10 cellular contexts compared by ENCODE assay signal in the genomic region with DNA sequence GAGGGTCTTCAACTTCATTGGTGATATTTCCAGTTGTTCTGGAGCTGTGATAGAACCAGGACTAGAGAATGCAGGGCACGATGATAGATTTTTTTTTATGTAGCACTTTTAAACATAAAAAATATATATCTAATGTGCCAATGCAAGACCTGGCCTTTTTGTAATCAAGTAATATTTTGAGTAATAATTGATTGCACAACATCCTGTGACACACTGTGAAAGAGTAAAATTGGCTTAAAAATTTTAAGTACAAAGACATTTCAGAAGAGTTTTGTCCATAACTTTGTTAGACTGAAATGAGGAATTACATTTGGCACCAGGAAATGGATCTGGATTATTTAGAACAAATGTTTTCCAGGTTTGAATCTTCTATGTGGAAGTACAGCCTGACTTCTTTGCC. TPM values are rescaled to one million over a fixed set of nuclear protein-coding genes. Genes with fewer than 3 reads are reported as not detected.
DNase-seq lines count a peak whose midpoint lies in the region; ATAC-seq and TF ChIP-seq lines count a peak whose summit lies in the region.
"Had no signal": no experiment of that assay in that cellular context is flagged by ENCODE, and none has a peak within 500 bp of the region (broad histone marks: within the 10 kb centered on the region; RNA-seq: fewer than 3 reads in every experiment).

No MANE protein-coding gene starts in this region.

- H2BK120ac ChIP-seq in trophoblast cell (ENCODE audit: insufficient read depth, low read length, poor library complexity) = no peak overlapping the region

- TF ChIP-seq CTCF in RWPE2 (IDR thresholded peaks at IDR 0.05; ENCODE audit: poor library complexity, severe bottlenecking) (no peak), esophagus muscularis mucosa (IDR thresholded peaks at IDR 0.05) (no peak), psoas muscle (IDR thresholded peaks at IDR 0.05) (no peak)

- no peak overlapping the region for H3K23ac ChIP-seq in trophoblast cell (ENCODE audit: low read length)

- H2BK5ac ChIP-seq in trophoblast cell (ENCODE audit: low read depth, low read length, poor library complexity) = no peak overlapping the region

- intact Hi-C loops in esophagus muscularis mucosa (cut with DNase I) = no loop called here
- intact Hi-C loops in psoas muscle (cut with DNase I) = no loop called here

- peak overlapping the region; percentile 84 for H3K4me3 ChIP-seq in CD4-positive, CD25-positive, alpha-beta regulatory T cell (ENCODE audit: low read depth, low read length)
- H3K4me3 ChIP-seq in RWPE2 (ENCODE audit: severe bottlenecking) (no peak overlapping the region), esophagus muscularis mucosa (no peak overlapping the region), psoas muscle (no peak overlapping the region), trophoblast cell (ENCODE audit: low read depth, low read length) (no peak overlapping the region)

- no peak for TF ChIP-seq EP300 in esophagus muscularis mucosa (IDR thresholded peaks at IDR 0.05)

- H4K8ac ChIP-seq in trophoblast cell (ENCODE audit: low read depth, low read length) = no peak overlapping the region

- no peak overlapping the region for H3K4me2 ChIP-seq in trophoblast cell (ENCODE audit: low read length)

- H3K36me3 Mint-ChIP-seq in CD4-positive, CD25-positive, alpha-beta regulatory T cell = peaks cover 13% of the 10 kb centered on the region

- no peak for DNase-seq in CD4-positive, CD25-positive, alpha-beta regulatory T cell
- DNase-seq in RWPE2 (ENCODE audit: low spot score) (no peak), esophagus muscularis mucosa (ENCODE audit: extremely low spot score) (no peak), psoas muscle (no peak), trophoblast cell (no peak), pons (ENCODE audit: low spot score) (no peak), caudate nucleus (lab: John Stamatoyannopoulos, UW) (no peak), NCI-H510A treated with DMSO at 0.1 percent for 48 hours (lab: John Stamatoyannopoulos, UW) (no peak)
- DNase-seq: DMS79 treated with DMSO at 0.1 percent for 48 hours, NCI-H1930 had no signal

- H3K9ac ChIP-seq in trophoblast cell (ENCODE audit: low read length) = no peak overlapping the region

- no peak for ATAC-seq in CD4-positive, CD25-positive, alpha-beta regulatory T cell (ENCODE audit: low read depth in 2 of 2)
- ATAC-seq in RWPE2 (ENCODE audit: low read depth) = no peak
- ATAC-seq in psoas muscle = peak in 1 of 4 donors; percentile 18

- H3K4ac ChIP-seq in trophoblast cell (ENCODE audit: low read depth, low read length) = no peak overlapping the region

- H3K27ac Mint-ChIP-seq in CD4-positive, CD25-positive, alpha-beta regulatory T cell = peak overlapping the region; percentile 97 to 100 (median 98)

- H4K91ac ChIP-seq in trophoblast cell (ENCODE audit: low read depth, low read length) = no peak overlapping the region

- no peak for TF ChIP-seq POLR2A in esophagus muscularis mucosa (IDR thresholded peaks at IDR 0.05; ENCODE audit: low read depth)

- H2BK12ac ChIP-seq in trophoblast cell (ENCODE audit: low read length) = no peak overlapping the region

- peaks cover 21% of the 10 kb centered on the region for H3K79me2 ChIP-seq in trophoblast cell (ENCODE audit: control insufficient read depth, insufficient read depth, low read length, poor library complexity)

- peak overlapping the region; percentile 84 to 96 (median 86) for H3K4me3 Mint-ChIP-seq in CD4-positive, CD25-positive, alpha-beta regulatory T cell

- peaks cover 97% of the 10 kb centered on the region for H3K4me1 ChIP-seq in CD4-positive, CD25-positive, alpha-beta regulatory T cell (ENCODE audit: control insufficient read depth, insufficient read depth, low read length, poor library complexity, severe bottlenecking)
- H3K4me1 ChIP-seq in RWPE2 (ENCODE audit: insufficient read depth, poor library complexity, severe bottlenecking) = peaks cover 48% of the 10 kb centered on the region
- peaks cover 24 to 54% (median 36%) of the 10 kb centered on the region in 4 donors for H3K4me1 ChIP-seq in esophagus muscularis mucosa
- peaks cover 26% of the 10 kb centered on the region for H3K4me1 ChIP-seq in psoas muscle
- H3K4me1 ChIP-seq in trophoblast cell (ENCODE audit: control insufficient read depth in 1 of 2, insufficient read depth in 2 of 2, low read length in 2 of 2) = peaks cover 23 to 36% of the 10 kb centered on the region in 2 experiments

- no peak overlapping the region for H2AK5ac ChIP-seq in trophoblast cell (ENCODE audit: low read length)

- H3K27me3 ChIP-seq in CD4-positive, CD25-positive, alpha-beta regulatory T cell (ENCODE audit: control insufficient read depth, insufficient read depth, low read length) = no peaks in the 10 kb centered on the region
- H3K27me3 ChIP-seq in RWPE2 (ENCODE audit: insufficient read depth, poor library complexity, severe bottlenecking) = no peaks in the 10 kb centered on the region
- no peaks in the 10 kb centered on the region for H3K27me3 ChIP-seq in esophagus muscularis mucosa
- H3K27me3 ChIP-seq in psoas muscle (ENCODE audit: insufficient read depth in 3 of 3, low read length in 2 of 3) = no peaks in the 10 kb centered on the region
- H3K27me3 ChIP-seq in trophoblast cell (ENCODE audit: insufficient read depth, low read length) = no peaks in the 10 kb centered on the region

- H3K79me1 ChIP-seq in trophoblast cell (ENCODE audit: low read length) = peaks cover 12% of the 10 kb centered on the region

- H3K36me3 ChIP-seq in CD4-positive, CD25-positive, alpha-beta regulatory T cell (ENCODE audit: control insufficient read depth, insufficient read depth, low read length) = no peaks in the 10 kb centered on the region
- H3K36me3 ChIP-seq in RWPE2 (ENCODE audit: low read depth) (no peaks in the 10 kb centered on the region), esophagus muscularis mucosa (no peaks in the 10 kb centered on the region), psoas muscle (ENCODE audit: insufficient read depth in 1 of 2, low read depth in 1 of 2) (no peaks in the 10 kb centered on the region), trophoblast cell (ENCODE audit: control insufficient read depth in 1 of 2, insufficient read depth in 2 of 2, low read length in 2 of 2) (peaks cover 0 to 2% of the 10 kb centered on the region in 2 experiments)

- no peak overlapping the region for H3K14ac ChIP-seq in trophoblast cell (ENCODE audit: low read length)

- H4K12ac ChIP-seq in trophoblast cell (ENCODE audit: low read depth, low read length) = no peak overlapping the region

- H3K9me3 ChIP-seq in CD4-positive, CD25-positive, alpha-beta regulatory T cell (ENCODE audit: control insufficient read depth in 2 of 2, low read length in 2 of 2) = no peaks in the 10 kb centered on the region
- no peaks in the 10 kb centered on the region for H3K9me3 ChIP-seq in RWPE2 (ENCODE audit: severe bottlenecking)
- H3K9me3 ChIP-seq in esophagus muscularis mucosa = no peaks in the 10 kb centered on the region
- H3K9me3 ChIP-seq in psoas muscle = no peaks in the 10 kb centered on the region
- no peaks in the 10 kb centered on the region for H3K9me3 ChIP-seq in trophoblast cell (ENCODE audit: insufficient read depth, low read depth, low read length)

- WGBS in esophagus muscularis mucosa = 69% methylated on average over 1 of the region's 1 CpG
- WGBS in psoas muscle, 3 donors = 67 to 85% (median 79%) methylated on average over 1 of the region's 1 CpG
- WGBS in trophoblast cell (ENCODE audit: extremely low coverage, insufficient coverage, insufficient read length) = no CpG with 5 or more reads among the region's 1 CpG

- no peak overlapping the region for H2AFZ ChIP-seq in trophoblast cell (ENCODE audit: insufficient read depth, low read length, poor library complexity)

- no peaks in the 10 kb centered on the region for H3K9me3 Mint-ChIP-seq in CD4-positive, CD25-positive, alpha-beta regulatory T cell

- H3K27ac ChIP-seq in CD4-positive, CD25-positive, alpha-beta regulatory T cell (ENCODE audit: insufficient read depth, low read length, poor library complexity, severe bottlenecking) = peak overlapping the region; percentile 87
- H3K27ac ChIP-seq in RWPE2 (ENCODE audit: poor library complexity, severe bottlenecking) (peak overlapping the region; percentile 65), esophagus muscularis mucosa (replicated peaks in 1 of 4) (peak overlapping the region; percentile 40 to 73 (median 59)), psoas muscle (peak overlapping the region; percentile 65), trophoblast cell (ENCODE audit: low read depth, low read length) (no peak overlapping the region), caudate nucleus (ENCODE audit: low read depth, low read length) (no peak overlapping the region)

- H3K27me3 Mint-ChIP-seq in CD4-positive, CD25-positive, alpha-beta regulatory T cell = no peaks in the 10 kb centered on the region

- peaks cover 54 to 96% (median 83%) of the 10 kb centered on the region in 4 donors for H3K4me1 Mint-ChIP-seq in CD4-positive, CD25-positive, alpha-beta regulatory T cell

- H3K18ac ChIP-seq in trophoblast cell (ENCODE audit: low read length) = no peak overlapping the region

RNA-seq across cellular contexts. Expression of gene PRKCH, which starts 22.1 kb away (rescaled TPM):
- 457 TPM for total RNA-seq in CD4-positive, CD25-positive, alpha-beta regulatory T cell
- 100 to 1,000 TPM; 194 to 221 (median 199) TPM for polyA plus RNA-seq in CD4-positive, CD25-positive, alpha-beta regulatory T cell
- 10 to 100 TPM; 13.3 to 67.6 (median 32.2) TPM for total RNA-seq in esophagus muscularis mucosa
- 10 to 100 TPM; 11.1 to 17.9 (median 15.4) TPM for total RNA-seq in psoas muscle
- 1 to 10 TPM; 5.9 to 6.9 (median 6.2) TPM for polyA plus RNA-seq in psoas muscle
- 145 and 158 TPM in 2 replicates for polyA plus RNA-seq in trophoblast cell (2013)

Comparison
In these comparisons a context has a peak if more than half of its experiments do, and no peak if none do; other contexts are left out.
1. H3K27ac ChIP-seq: peak in CD4-positive, CD25-positive, alpha-beta regulatory T cell (single experiment), RWPE2 (single experiment), esophagus muscularis mucosa (4 of 4) and psoas muscle (single experiment); none in trophoblast cell (single experiment) and caudate nucleus (single experiment).